Comparison of ENCODE assay signal across 25 cellular contexts in the genomic region with DNA sequence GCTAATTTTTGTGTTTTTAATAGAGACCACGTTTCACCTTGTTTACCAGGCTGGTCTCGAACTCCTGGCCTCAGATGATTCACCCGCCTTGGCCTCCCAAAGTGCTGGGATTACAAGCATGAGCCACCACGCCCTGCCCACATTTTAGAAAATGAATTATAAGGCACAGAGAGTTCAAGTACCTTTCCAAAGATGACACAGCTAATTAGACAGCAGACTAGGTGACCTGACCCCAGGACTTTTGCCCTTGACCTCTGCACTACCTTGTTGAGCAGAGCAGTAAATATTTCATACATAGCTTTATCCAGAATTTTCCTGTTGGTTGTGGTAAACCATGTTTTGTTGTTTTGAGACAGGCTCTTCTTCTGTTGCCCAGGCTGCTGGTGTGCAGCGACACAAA.
"Had no signal": no experiment of that assay in that cellular context is flagged by ENCODE, and none has a peak within 500 bp of the region (broad histone marks: within the 10 kb centered on the region; RNA-seq: fewer than 3 reads in every experiment).

No MANE protein-coding gene starts in this region.

- H3K9me3 ChIP-seq: colonic mucosa, esophagus muscularis mucosa, heart right ventricle, left ventricle myocardium inferior, lower lobe of right lung, prostate gland, right atrium auricular region, thoracic aorta, transverse colon, vagina had no signal

- H3K36me3 Mint-ChIP-seq: natural killer cell treated with Interleukin-12 subunit alpha and Interleukin-12 subunit beta and Interleukin-15 and Interleukin-18, amount 100 ng/mL, for 72 hours; neural progenitor cell had no signal

- H3K27ac Mint-ChIP-seq: natural killer cell treated with Interleukin-12 subunit alpha and Interleukin-12 subunit beta and Interleukin-15 and Interleukin-18, amount 100 ng/mL, for 72 hours; neural progenitor cell; stimulated activated naive B cell treated with anti-CD40 and anti-IgM and Interleukin-4, amounts not matched to agents 10 μg/mL and 1 μg/mL and 100 μg/mL, for 72 hours; stimulated activated naive CD8-positive, alpha-beta T cell treated with anti-CD3 and anti-CD28 coated beads, Interleukin-15, Interleukin-2, amounts not matched to agents 100 ng/mL and 50 ng/mL, for 24 hours had no signal

- H3K27me3 Mint-ChIP-seq: natural killer cell treated with Interleukin-12 subunit alpha and Interleukin-12 subunit beta and Interleukin-15 and Interleukin-18, amount 100 ng/mL, for 72 hours; stimulated activated naive B cell treated with anti-CD40 and anti-IgM and Interleukin-4, amounts not matched to agents 10 μg/mL and 1 μg/mL and 100 μg/mL, for 72 hours; stimulated activated naive CD8-positive, alpha-beta T cell treated with anti-CD3 and anti-CD28 coated beads, Interleukin-15, Interleukin-2, amounts not matched to agents 100 ng/mL and 50 ng/mL, for 24 hours had no signal

- H2AFZ ChIP-seq: neural progenitor cell, parathyroid adenoma had no signal

- ATAC-seq: foreskin keratinocyte; heart right ventricle; left colon; lower lobe of right lung; natural killer cell treated with Interleukin-12 subunit alpha and Interleukin-12 subunit beta and Interleukin-15 and Interleukin-18, amount 100 ng/mL, for 72 hours; stimulated activated naive B cell treated with anti-CD40 and anti-IgM and Interleukin-4, amounts not matched to agents 10 μg/mL and 1 μg/mL and 100 μg/mL, for 72 hours had no signal

- H3K9me3 Mint-ChIP-seq: natural killer cell treated with Interleukin-12 subunit alpha and Interleukin-12 subunit beta and Interleukin-15 and Interleukin-18, amount 100 ng/mL, for 72 hours; neural progenitor cell; stimulated activated naive B cell treated with anti-CD40 and anti-IgM and Interleukin-4, amounts not matched to agents 10 μg/mL and 1 μg/mL and 100 μg/mL, for 72 hours; stimulated activated naive CD8-positive, alpha-beta T cell treated with anti-CD3 and anti-CD28 coated beads, Interleukin-15, Interleukin-2, amounts not matched to agents 100 ng/mL and 50 ng/mL, for 24 hours had no signal

- H3K9ac ChIP-seq: neural progenitor cell, parathyroid adenoma had no signal

- H3K27ac ChIP-seq: colonic mucosa, esophagus muscularis mucosa, foreskin keratinocyte, heart right ventricle, left ventricle myocardium inferior, lower lobe of right lung, neural progenitor cell, parathyroid adenoma, prostate gland, right atrium auricular region, skin epidermis, thoracic aorta, transverse colon, vagina had no signal

- H3K4me2 ChIP-seq: neural progenitor cell had no signal

- H3K36me3 ChIP-seq: colonic mucosa, heart right ventricle, lower lobe of right lung, neural progenitor cell, prostate gland, right atrium auricular region, transverse colon, vagina had no signal

- H3K4me3 ChIP-seq: colonic mucosa, esophagus muscularis mucosa, heart right ventricle, left ventricle myocardium inferior, lower lobe of right lung, neural progenitor cell, prostate gland, right atrium auricular region, skin epidermis, thoracic aorta, transverse colon, vagina had no signal

- H3K27me3 ChIP-seq: colonic mucosa, esophagus muscularis mucosa, foreskin keratinocyte, heart right ventricle, neural progenitor cell, right atrium auricular region, transverse colon, vagina had no signal

- DNase-seq: colonic mucosa; dermis blood vessel endothelial cell; effector memory CD4-positive, alpha-beta T cell; foreskin keratinocyte; glutamatergic neuron; heart right ventricle; hippocampal formation; kidney glomerular epithelial cell; left colon; left ventricle myocardium inferior; lower lobe of right lung; stimulated activated CD4-positive, alpha-beta T cell treated with anti-CD3 and anti-CD28 coated beads, Interleukin-15, amount 100 ng/mL, for 24 hours; stimulated activated CD4-positive, alpha-beta T cell treated with anti-CD3 and anti-CD28 coated beads, Interleukin-2, amount 100 ng/mL, for 48 hours; stimulated activated naive B cell treated with anti-CD40 and anti-IgM and Interleukin-4, amounts not matched to agents 10 μg/mL and 1 μg/mL and 100 μg/mL, for 72 hours; transverse colon had no signal

- H3K4me3 Mint-ChIP-seq: natural killer cell treated with Interleukin-12 subunit alpha and Interleukin-12 subunit beta and Interleukin-15 and Interleukin-18, amount 100 ng/mL, for 72 hours; neural progenitor cell; stimulated activated naive B cell treated with anti-CD40 and anti-IgM and Interleukin-4, amounts not matched to agents 10 μg/mL and 1 μg/mL and 100 μg/mL, for 72 hours; stimulated activated naive CD8-positive, alpha-beta T cell treated with anti-CD3 and anti-CD28 coated beads, Interleukin-15, Interleukin-2, amounts not matched to agents 100 ng/mL and 50 ng/mL, for 24 hours had no signal

- H3K4me1 ChIP-seq: colonic mucosa, foreskin keratinocyte, prostate gland had no signal
